ENCODE assay signal across 8 cellular contexts in the genomic region with DNA sequence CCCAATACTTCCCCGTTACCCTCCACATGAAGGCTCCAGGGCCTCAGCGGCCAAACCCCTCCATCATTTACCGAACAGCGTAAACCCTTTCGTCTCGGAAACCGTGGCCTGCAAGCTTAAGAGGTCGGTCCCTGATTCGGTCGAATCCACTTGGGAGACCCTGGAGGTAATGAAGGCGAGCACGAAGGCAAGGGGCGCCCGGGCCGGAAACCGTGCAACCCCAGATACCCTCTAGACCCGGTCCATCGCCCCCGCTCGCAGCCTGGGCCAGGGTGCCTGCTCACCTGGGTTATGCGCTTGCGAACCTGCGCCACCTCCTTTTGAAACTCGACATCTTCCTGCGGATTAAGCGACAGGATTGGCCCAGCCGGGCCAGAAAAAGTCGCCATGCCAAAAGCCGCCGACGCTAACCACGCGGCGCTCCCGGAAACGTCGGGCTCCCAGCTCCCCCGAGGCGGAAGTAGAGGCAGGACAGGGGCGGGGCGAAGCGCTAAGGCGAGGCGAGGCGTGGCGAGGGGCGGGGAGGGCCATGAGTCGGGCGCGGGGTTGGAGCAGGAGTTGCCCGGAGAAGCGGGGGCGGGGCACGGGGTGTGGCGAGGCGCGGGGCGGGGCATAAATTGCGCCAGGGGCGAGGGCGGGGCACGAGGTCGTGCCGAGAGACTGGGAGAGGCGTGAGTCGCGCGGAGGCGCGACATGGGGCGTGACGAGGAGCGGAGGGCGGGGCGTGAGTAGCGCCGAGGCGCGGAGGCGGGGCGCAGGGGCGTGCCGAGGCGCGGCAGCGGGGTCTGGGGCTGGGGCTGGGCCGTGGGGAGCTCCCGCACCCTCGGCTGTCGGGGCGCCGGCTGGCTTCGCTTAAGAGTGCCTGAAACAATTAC. TPM values are rescaled to one million over a fixed set of nuclear protein-coding genes. Genes with fewer than 3 reads are reported as not detected.
A peak's percentile ranks its signal among the peaks of the same experiment; 100 is the strongest.
DNase-seq lines count a peak whose midpoint lies in the region; ATAC-seq lines count a peak whose summit lies in the region.

Gene NIFK (minus strand): TSS at position 414 of the 875 bp plus-strand sequence. CDS start 25 bp downstream, at position 389.

- POLR2A ChIA-PET in activated CD8-positive, alpha-beta memory T cell treated with anti-CD3 and anti-CD28 coated beads for 36 hours (lab: Charles Lee) = interaction anchor here (0.7 to 2.3 kb wide), 4 partner anchors 37 to 207 kb away, joined by 3 to 28 read pairs (median 6); partner anchors contain the start of genes CLASP1 and RNU4ATAC

- peak; percentile 83 for ATAC-seq in GM21367 (IDR thresholded peaks at IDR 0.05; ENCODE audit: unreplicated experiment)

- DNase-seq in COLO829 (ENCODE audit: low spot score) = peak; percentile 99
- DNase-seq in HT1080 (ENCODE audit: low read depth) = peak; percentile 83
- DNase-seq in NOMO-1 (lab: John Stamatoyannopoulos, UW; ENCODE audit: unreplicated experiment in 2 of 2) = peak; percentile 90 to 97
- DNase-seq in effector CD8-positive, alpha-beta T cell (lab: John Stamatoyannopoulos, UW) = peak; percentile 100
- peak; percentile 98 for DNase-seq in lung microvascular endothelial cell (ENCODE audit: low read depth in 2 of 2)
- peak; percentile 100 for DNase-seq in stimulated activated CD4-positive, alpha-beta T cell treated with anti-CD3 and anti-CD28 coated beads, TNF-alpha, amount 100 ng/mL, for 4 hours (ENCODE audit: low read depth in 3 of 3)

- CTCF ChIA-PET in activated CD8-positive, alpha-beta memory T cell treated with anti-CD3 and anti-CD28 coated beads for 36 hours (lab: Charles Lee) = interaction anchor here (0.6 to 1.2 kb wide), 3 partner anchors 18 to 238 kb away, joined by 3 read pairs; partner anchors contain the start of gene TSN

RNA-seq across cellular contexts. Expression of gene NIFK, which starts in this region (rescaled TPM):
- 104 and 135 TPM in 2 replicates for total RNA-seq in HT1080 (2014; rRNA removed; shearing (Covaris generic))
- 75.6 and 79.3 TPM in 2 replicates for polyA plus RNA-seq in HT1080 (2015; cell fraction: cytosol; rRNA removed)
- 103 and 108 TPM in 2 replicates for polyA plus RNA-seq in HT1080 (2015; cell fraction: nucleus; rRNA removed)
- 100 to 1,000 TPM; 178 to 179 TPM for total RNA-seq in activated CD8-positive, alpha-beta memory T cell treated with anti-CD3 and anti-CD28 coated beads for 36 hours
- total RNA-seq in lung microvascular endothelial cell = 24.4 and 43.8 TPM in 2 replicates

Comparison
In these comparisons a context has a peak if more than half of its experiments do, and no peak if none do; other contexts are left out.
1. Peak in every context shown above with its lines: DNase-seq and ATAC-seq.